In genomic region chr17:2061441-2061797, GRCh38 we compare ENCODE assay signal across 12 cellular contexts. TPM values are rescaled to one million over a fixed set of nuclear protein-coding genes. Genes with fewer than 3 reads are reported as not detected.
DNase-seq lines count a peak whose midpoint lies in the region; ATAC-seq and TF ChIP-seq lines count a peak whose summit lies in the region.
"Had no signal": no experiment of that assay in that cellular context is flagged by ENCODE, and none has a peak within 500 bp of the region (broad histone marks: within the 10 kb centered on the region; RNA-seq: fewer than 3 reads in every experiment).

No MANE protein-coding gene starts in this region.

- H3K4me1 Mint-ChIP-seq in HFFc6 (ENCODE audit: low read depth) (peaks cover 73% of the 10 kb centered on the region), chondrocyte (ENCODE audit: low read depth) (peaks cover 54% of the 10 kb centered on the region)

- H3K4me1 ChIP-seq in lung (ENCODE audit: control insufficient read depth in 2 of 2, insufficient read depth in 2 of 2, low read length in 2 of 2) (peaks cover 0 to 27% of the 10 kb centered on the region in 2 donors), stomach smooth muscle (ENCODE audit: control insufficient read depth, insufficient read depth, low read length) (peaks cover 52% of the 10 kb centered on the region)

- H3K9me3 Mint-ChIP-seq in HFFc6 (no peaks in the 10 kb centered on the region; the same call in 1 of the 2 replicates), chondrocyte (ENCODE audit: low read depth) (no peaks in the 10 kb centered on the region)
- H3K9me3 Mint-ChIP-seq: central memory CD8-positive, alpha-beta T cell had no signal

- H3K36me3 Mint-ChIP-seq in HFFc6 (ENCODE audit: low read depth) (peaks cover 29% of the 10 kb centered on the region), chondrocyte (ENCODE audit: low read depth) (peaks cover 11% of the 10 kb centered on the region)

- WGBS in lung, 2 donors, result 85 to 86% methylated on average over 15 of the region's 15 CpGs

- ATAC-seq in lung (ENCODE audit: insufficient read depth, low FRiP score), result no peak

- DNase-seq in HFFc6 (no peak), chondrocyte (ENCODE audit: low spot score) (no peak), lung (ENCODE audit: low spot score) (no peak), NOMO-1 (lab: John Stamatoyannopoulos, UW; ENCODE audit: unreplicated experiment in 2 of 2) (no peak), WERI-Rb-1 (no peak), NCI-H2171 treated with DMSO at 0.1 percent for 48 hours (lab: John Stamatoyannopoulos, UW) (no peak), DMS53 (lab: John Stamatoyannopoulos, UW) (no peak)
- DNase-seq: activated naive CD4-positive, alpha-beta T cell; stimulated activated CD4-positive, alpha-beta T cell treated with anti-CD3 and anti-CD28 coated beads, Interleukin-15, amount 100 ng/mL, for 24 hours had no signal

- H3K36me3 ChIP-seq in lung (ENCODE audit: control insufficient read depth in 2 of 2, insufficient read depth in 2 of 2, low read length in 2 of 2) (peaks cover 0 to 27% of the 10 kb centered on the region in 2 donors), stomach smooth muscle (ENCODE audit: control insufficient read depth in 2 of 2, insufficient read depth in 2 of 2, low read length in 2 of 2) (peaks cover 29 to 32% of the 10 kb centered on the region in 2 donors), WERI-Rb-1 (peaks cover 41% of the 10 kb centered on the region)

- peak overlapping the region; percentile 95 for H3K27ac Mint-ChIP-seq in HFFc6
- H3K27ac Mint-ChIP-seq in chondrocyte (ENCODE audit: unreplicated experiment), result peak overlapping the region; percentile 98

- H3K27me3 ChIP-seq in lung (ENCODE audit: control insufficient read depth, insufficient read depth) (no peaks in the 10 kb centered on the region), stomach smooth muscle (ENCODE audit: control insufficient read depth in 1 of 2, insufficient read depth in 2 of 2, low read length in 2 of 2) (peaks cover 9 to 21% of the 10 kb centered on the region in 2 donors), WERI-Rb-1 (ENCODE audit: insufficient read depth, low read depth, severe bottlenecking) (no peaks in the 10 kb centered on the region)

- H3K9me3 ChIP-seq in lung (ENCODE audit: control insufficient read depth in 2 of 2, insufficient read depth in 1 of 2, low read length in 1 of 2) (peaks cover 0 to 2% of the 10 kb centered on the region in 2 donors), stomach smooth muscle (ENCODE audit: control insufficient read depth in 2 of 2, low read length in 2 of 2) (no peaks in the 10 kb centered on the region), WERI-Rb-1 (ENCODE audit: severe bottlenecking) (no peaks in the 10 kb centered on the region)

- no peak overlapping the region for H3K4me3 ChIP-seq in lung
- no peak overlapping the region for H3K4me3 ChIP-seq in stomach smooth muscle (ENCODE audit: low read length in 2 of 2)
- H3K4me3 ChIP-seq in WERI-Rb-1 (ENCODE audit: low read depth, low read length), result no peak overlapping the region

- H3K27me3 Mint-ChIP-seq in HFFc6 (ENCODE audit: insufficient read depth) (peaks cover 44% of the 10 kb centered on the region), chondrocyte (ENCODE audit: low read depth) (no peaks in the 10 kb centered on the region)
- H3K27me3 Mint-ChIP-seq: central memory CD8-positive, alpha-beta T cell had no signal

- H3K9ac ChIP-seq in stomach smooth muscle (ENCODE audit: low read length in 2 of 2), result peak overlapping the region in 1 of 2 donors; percentile 21

- H3K4me3 Mint-ChIP-seq in HFFc6 (peak overlapping the region; percentile 9; the same call in 1 of the 2 replicates), chondrocyte (ENCODE audit: unreplicated experiment) (no peak overlapping the region)
- H3K4me3 Mint-ChIP-seq: central memory CD8-positive, alpha-beta T cell had no signal

- no peak for TF ChIP-seq CTCF in HFFc6 (IDR thresholded peaks at IDR 0.05)
- TF ChIP-seq CTCF in chondrocyte (IDR thresholded peaks at IDR 0.05), result no peak
- no peak for TF ChIP-seq CTCF in lung (IDR thresholded peaks at IDR 0.05; ENCODE audit: control extremely low read depth, extremely low read depth)
- no peak for TF ChIP-seq CTCF in WERI-Rb-1 (IDR thresholded peaks at IDR 0.05; ENCODE audit: low read depth, low read length)

- H3K27ac ChIP-seq in lung (ENCODE audit: low read depth in 1 of 2, low read length in 1 of 2) (peak overlapping the region; percentile 62 to 76), stomach smooth muscle (ENCODE audit: low read length) (peak overlapping the region; percentile 74), WERI-Rb-1 (no peak overlapping the region)
- H3K27ac ChIP-seq: C4-2B had no signal

RNA-seq across cellular contexts. Expression of gene HIC1, which starts 6.5 kb away (rescaled TPM):
- total RNA-seq in HFFc6 (2021; fragmentation: NEBNext Ultra II Directional; extraction: Animal tissue kit (Norgen Biotek cat#: 25700)), result 10 to 100 TPM; 42.7 to 51.9 (median 48.0) TPM
- 3.3 to 9.0 TPM (median 8.8 TPM) in 3 replicates for total RNA-seq in chondrocyte
- total RNA-seq in lung, result 10 to 100 TPM; 28.9 to 34.8 TPM
- polyA plus RNA-seq in lung, result 10 to 100 TPM in 1 of 2 donors, 1 to 10 TPM in 1; 5.5 to 14.4 TPM

RNA-seq across cellular contexts. Expression of gene OVCA2, which starts 19.6 kb away (rescaled TPM):
- 10 to 100 TPM; 39.5 to 44.3 (median 41.7) TPM for total RNA-seq in HFFc6 (2021; fragmentation: NEBNext Ultra II Directional; extraction: Animal tissue kit (Norgen Biotek cat#: 25700))
- total RNA-seq in chondrocyte (26.6 to 30.2 TPM (median 30.1 TPM) in 3 replicates), lung (10 to 100 TPM; 11.1 to 31.7 TPM)
- 10 to 100 TPM; 43.2 to 55.4 TPM for polyA plus RNA-seq in lung

RNA-seq across cellular contexts. Expression of gene DPH1, which starts 31.5 kb away (rescaled TPM):
- total RNA-seq in HFFc6 (2021; fragmentation: NEBNext Ultra II Directional; extraction: Animal tissue kit (Norgen Biotek cat#: 25700)), result 10 to 100 TPM; 65.9 to 81.6 (median 71.8) TPM
- total RNA-seq in chondrocyte, result 29.4 to 43.1 TPM (median 31.3 TPM) in 3 replicates
- total RNA-seq in lung, result 10 to 100 TPM; 32.7 to 37.8 TPM
- 10 to 100 TPM; 21.1 to 21.6 TPM for polyA plus RNA-seq in lung

RNA-seq across cellular contexts. Expression of gene RTN4RL1, which starts 36.3 kb away (rescaled TPM):
- under 1 TPM; 0.33 to 0.60 (median 0.39) TPM for total RNA-seq in HFFc6 (2021; fragmentation: NEBNext Ultra II Directional; extraction: Animal tissue kit (Norgen Biotek cat#: 25700))
- total RNA-seq in chondrocyte (0.47 to 0.95 TPM (median 0.68 TPM) in 3 replicates), lung (1 to 10 TPM in 1 of 2 donors, under 1 TPM in 1; 0.65 to 7.3 TPM)
- polyA plus RNA-seq in lung, result 1 to 10 TPM; 1.2 to 3.5 TPM
